22 cellular contexts compared by ENCODE assay signal in the genomic region with DNA sequence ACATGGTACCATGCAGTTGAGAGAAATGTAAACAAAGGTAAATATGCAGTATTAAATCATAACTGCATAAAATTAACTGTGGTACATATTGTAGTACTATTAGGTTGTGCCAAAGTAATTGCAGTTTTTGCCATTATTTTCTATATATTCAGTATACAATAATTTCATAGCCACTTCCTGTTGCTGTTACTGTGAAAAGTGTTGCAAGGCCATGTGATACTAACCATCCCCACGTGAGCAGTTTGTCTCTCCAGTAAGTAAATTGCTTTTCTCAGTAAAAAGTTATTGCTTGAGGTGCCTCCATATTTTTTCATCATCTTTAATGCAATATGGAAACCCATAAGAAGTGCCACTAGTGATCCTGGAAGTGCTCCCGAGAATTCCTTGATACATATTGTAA.
"Had no signal": no experiment of that assay in that cellular context is flagged by ENCODE, and none has a peak within 500 bp of the region (broad histone marks: within the 10 kb centered on the region; RNA-seq: fewer than 3 reads in every experiment).

No MANE protein-coding gene starts in this region.

- H3K4me3 ChIP-seq: colonic mucosa, esophagus squamous epithelium, gastrocnemius medialis, heart right ventricle, left lung, lower lobe of right lung, mucosa of descending colon had no signal

- H3K9me3 Mint-ChIP-seq: dendritic cell treated with granulocyte-macrophage colony-stimulating factor and Interleukin-4, amounts not matched to agents 40 ng/mL and 50 ng/mL, for 4 days had no signal

- H3K4me3 Mint-ChIP-seq: dendritic cell treated with granulocyte-macrophage colony-stimulating factor and Interleukin-4, amounts not matched to agents 40 ng/mL and 50 ng/mL, for 4 days; endodermal cell; mesothelial cell of epicardium had no signal

- ATAC-seq: esophagus mucosa, gastrocnemius medialis, heart right ventricle, left cardiac atrium, left lung, left ventricle myocardium superior, lower lobe of right lung, mucosa of descending colon had no signal

- DNase-seq: colonic mucosa; cortex of kidney; effector memory CD4-positive, alpha-beta T cell; endodermal cell; erythroblast; esophagus squamous epithelium; foreskin fibroblast; foreskin melanocyte; gastrocnemius medialis; glutamatergic neuron; head of caudate nucleus; heart right ventricle; hippocampal formation; left cardiac atrium; left lung; left ventricle myocardium superior; lower lobe of right lung; mesenchymal stem cell; mucosa of descending colon had no signal

- H3K27me3 Mint-ChIP-seq: dendritic cell treated with granulocyte-macrophage colony-stimulating factor and Interleukin-4, amounts not matched to agents 40 ng/mL and 50 ng/mL, for 4 days had no signal

- H3K4me1 Mint-ChIP-seq: endodermal cell, mesothelial cell of epicardium had no signal

- H3K27ac Mint-ChIP-seq: dendritic cell treated with granulocyte-macrophage colony-stimulating factor and Interleukin-4, amounts not matched to agents 40 ng/mL and 50 ng/mL, for 4 days; endodermal cell; mesothelial cell of epicardium had no signal
